Comparison of ENCODE assay signal across 22 cellular contexts in the genomic region with DNA sequence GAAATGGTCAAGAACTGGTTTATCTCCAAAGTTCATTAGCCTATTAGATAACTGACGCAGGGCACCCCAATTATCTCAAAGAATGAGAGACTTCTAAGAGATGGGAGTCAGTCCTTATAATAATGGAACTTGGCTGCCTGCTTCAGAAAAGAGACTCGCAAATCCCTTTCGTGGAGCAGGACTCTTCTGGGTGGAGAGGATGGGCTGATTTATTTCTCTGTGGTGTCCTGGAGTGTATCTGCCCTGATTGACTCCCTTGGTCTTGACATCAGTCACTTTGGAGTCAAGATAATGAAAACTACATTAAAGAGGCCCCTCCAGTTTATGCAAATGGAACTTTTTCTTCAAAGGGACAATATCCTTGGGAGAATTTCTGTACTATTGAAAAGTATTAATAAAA.
"Had no signal": no experiment of that assay in that cellular context is flagged by ENCODE, and none has a peak within 500 bp of the region (broad histone marks: within the 10 kb centered on the region; RNA-seq: fewer than 3 reads in every experiment).

No MANE protein-coding gene starts in this region.

- H3K27me3 ChIP-seq: ovary, spleen, tibial nerve, uterus had no signal

- H3K9me3 ChIP-seq: lower lobe of right lung, mucosa of descending colon, ovary, spleen, tibial nerve, uterus had no signal

- ATAC-seq: left cardiac atrium; left lobe of liver; lower lobe of right lung; mucosa of descending colon; naive thymus-derived CD4-positive, alpha-beta T cell; natural killer cell treated with Interleukin-12 subunit alpha and Interleukin-12 subunit beta and Interleukin-15 and Interleukin-18, amount 100 ng/mL, for 72 hours; right cardiac atrium; stimulated activated effector memory CD8-positive, alpha-beta T cell treated with anti-CD3 and anti-CD28 coated beads, Interleukin-12 subunit alpha, Interleukin-12 subunit beta, amount 100 ng/mL, for 72 hours had no signal

- H3K4me1 ChIP-seq: lower lobe of right lung, tibial nerve, uterus had no signal

- H3K27ac ChIP-seq: lower lobe of right lung, ovary, spleen, tibial nerve, uterus had no signal

- H3K4me3 ChIP-seq: lower lobe of right lung, mucosa of descending colon, ovary, skin epidermis, spleen, tibial nerve, uterus had no signal

- H3K36me3 ChIP-seq: lower lobe of right lung, ovary, spleen, tibial nerve, uterus had no signal

- DNase-seq: hippocampal formation; kidney glomerular epithelial cell; left cardiac atrium; lower lobe of right lung; mammary epithelial cell; mesenchymal stem cell; midbrain; mucosa of descending colon; naive thymus-derived CD4-positive, alpha-beta T cell; ovary; retina; right cardiac atrium; spleen; stimulated activated CD4-positive, alpha-beta T cell treated with anti-CD3 and anti-CD28 coated beads, Interleukin-4, amount 100 ng/mL, for 24 hours; stimulated activated naive CD4-positive, alpha-beta T cell; substantia nigra; uterus had no signal
